ENCODE assay signal across 22 cellular contexts in genomic region chr4:158835456-158836369, GRCh38.
DNase-seq lines count a peak whose midpoint lies in the region; ATAC-seq, FAIRE-seq and TF ChIP-seq lines count a peak whose summit lies in the region.
"Had no signal": no experiment of that assay in that cellular context is flagged by ENCODE, and none has a peak within 500 bp of the region (broad histone marks: within the 10 kb centered on the region; RNA-seq: fewer than 3 reads in every experiment).

No MANE protein-coding gene starts in this region.

- H3K4me3 ChIP-seq in choroid plexus epithelial cell (ENCODE audit: low read depth, low read length) (no peak overlapping the region), parathyroid adenoma (ENCODE audit: low read depth, low read length) (no peak overlapping the region)
- H3K4me3 ChIP-seq: breast epithelium, lung, ovary, smooth muscle cell had no signal

- H2AFZ ChIP-seq in parathyroid adenoma = no peak overlapping the region

- H3K27me3 ChIP-seq in parathyroid adenoma (ENCODE audit: control insufficient read depth, insufficient read depth, low read length) = no peaks in the 10 kb centered on the region
- H3K27me3 ChIP-seq: breast epithelium, ovary had no signal

- H3K4me2 ChIP-seq in parathyroid adenoma (ENCODE audit: low read length) = no peak overlapping the region
- H3K4me2 ChIP-seq: smooth muscle cell had no signal

- no peaks in the 10 kb centered on the region for H3K79me2 ChIP-seq in parathyroid adenoma

- no peak for TF ChIP-seq CTCF in choroid plexus epithelial cell (conservative IDR thresholded peaks at IDR 0.05; ENCODE audit: low read depth, low read length)
- TF ChIP-seq CTCF in parathyroid adenoma (IDR thresholded peaks at IDR 0.05) = no peak

- ATAC-seq in HG02798 (IDR thresholded peaks at IDR 0.05; ENCODE audit: poor library complexity, unreplicated experiment) = peak; percentile 54
- ATAC-seq: activated naive CD8-positive, alpha-beta T cell treated with anti-CD3 and anti-CD28 coated beads, Interleukin-2, amount 50 U/mL, for 24 hours; esophagus mucosa had no signal

- peaks cover 13% of the 10 kb centered on the region for H3K4me1 ChIP-seq in parathyroid adenoma
- H3K4me1 ChIP-seq: breast epithelium had no signal

- DNase-seq in DMS 273 (lab: John Stamatoyannopoulos, UW; ENCODE audit: unreplicated experiment) (peak; percentile 51), DMS 273 treated with DMSO at 0.1 percent for 48 hours (lab: John Stamatoyannopoulos, UW) (no peak), choroid plexus epithelial cell (ENCODE audit: low read depth) (peak; percentile 59), foreskin melanocyte (no peak), HTR-8/SVneo (ENCODE audit: insufficient read length, low spot score) (no peak), GOT3 (lab: John Stamatoyannopoulos, UW) (no peak)
- DNase-seq: activated CD4-positive, alpha-beta T cell treated with anti-CD3 and anti-CD28 coated beads, Interleukin-2, amount 50 U/mL, for 48 hours; activated naive CD8-positive, alpha-beta T cell treated with anti-CD3 and anti-CD28 coated beads, Interleukin-2, amount 50 U/mL, for 24 hours; glutamatergic neuron; NCI-H1417 treated with DMSO at 0.1 percent for 48 hours; ovary; SHP77 treated with DMSO at 0.1 percent for 48 hours; stimulated activated CD4-positive, alpha-beta T cell treated with anti-CD3 and anti-CD28 coated beads, Interleukin-4, amount 100 ng/mL, for 24 hours; T-helper 1 cell had no signal

- FAIRE-seq in HTR-8/SVneo (lab: Jason Lieb, UNC) = no peak
- FAIRE-seq: G401.6 had no signal

- H3K9ac ChIP-seq in parathyroid adenoma = no peak overlapping the region

- H3K27ac ChIP-seq in parathyroid adenoma = peak overlapping the region; percentile 49
- H3K27ac ChIP-seq: 22Rv1, breast epithelium, ovary had no signal

- no peaks in the 10 kb centered on the region for H3K36me3 ChIP-seq in parathyroid adenoma (ENCODE audit: control insufficient read depth, insufficient read depth, low read length)
- H3K36me3 ChIP-seq: breast epithelium, ovary had no signal

- no peaks in the 10 kb centered on the region for H3K9me3 ChIP-seq in parathyroid adenoma (ENCODE audit: control insufficient read depth, low read length)
- H3K9me3 ChIP-seq: breast epithelium, ovary had no signal

Comparison
In these comparisons a context has a peak if more than half of its experiments do, and no peak if none do; other contexts are left out.
1. DNase-seq: peak in DMS 273 (single experiment) and choroid plexus epithelial cell (single experiment); none in DMS 273 treated with DMSO at 0.1 percent for 48 hours (single experiment), foreskin melanocyte (single experiment), HTR-8/SVneo (single experiment) and GOT3 (single experiment).